Comparison of ENCODE assay signal across 8 cellular contexts in the genomic region with DNA sequence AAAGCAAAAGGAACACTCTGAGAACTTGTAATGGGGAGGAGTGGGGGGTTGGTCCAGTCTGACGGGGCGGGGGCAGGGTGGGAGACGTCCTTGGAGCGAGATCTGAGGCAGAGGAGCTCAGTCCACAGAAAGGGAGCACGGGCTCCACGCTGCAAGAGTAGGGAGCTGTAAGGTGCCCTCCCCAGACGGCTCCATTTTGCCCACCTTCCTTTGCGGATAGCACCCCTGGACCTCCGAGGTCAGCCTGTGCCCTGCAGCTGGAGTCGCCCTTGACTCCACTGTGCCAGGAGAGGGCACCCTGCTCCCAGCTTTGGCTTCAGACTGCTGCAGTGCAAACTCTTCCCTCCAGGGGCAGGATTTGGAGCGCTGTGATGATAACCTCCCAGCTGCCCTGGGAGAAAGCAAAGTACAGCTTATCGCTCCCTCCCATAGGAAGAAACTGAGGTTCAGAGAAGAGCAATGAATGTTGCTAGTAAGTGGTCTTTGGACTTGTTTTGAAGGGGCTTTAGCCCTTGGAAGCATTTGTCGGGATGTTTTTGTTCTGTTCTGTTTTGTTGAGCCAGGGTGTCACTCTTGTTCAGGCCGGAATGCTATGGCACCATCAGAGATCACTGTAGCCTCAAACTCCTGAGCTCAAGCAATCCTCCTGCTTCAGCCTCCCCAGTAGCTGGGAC. TPM values are rescaled to one million over a fixed set of nuclear protein-coding genes. Genes with fewer than 3 reads are reported as not detected.
A peak's percentile ranks its signal among the peaks of the same experiment; 100 is the strongest.
DNase-seq lines count a peak whose midpoint lies in the region; ATAC-seq and TF ChIP-seq lines count a peak whose summit lies in the region.

No MANE protein-coding gene starts in this region.

- 9% methylated on average over 14 of the region's 14 CpGs for WGBS in liver

- no peak overlapping the region for H3K9ac ChIP-seq in liver (ENCODE audit: low read depth in 1 of 2, low read length in 2 of 2)

- peak; percentile 91 for ATAC-seq in GM19025 (IDR thresholded peaks at IDR 0.05; ENCODE audit: low read depth, unreplicated experiment)
- peak; percentile 75 for ATAC-seq in HG03520 (IDR thresholded peaks at IDR 0.05; ENCODE audit: unreplicated experiment)

- H3K4me3 ChIP-seq in liver (ENCODE audit: low read depth in 1 of 3, low read length in 3 of 3) = peak overlapping the region in 2 of 3 donors; percentile 41 to 58

- no peaks in the 10 kb centered on the region for H3K27me3 ChIP-seq in liver (ENCODE audit: control insufficient read depth in 4 of 4, insufficient read depth in 4 of 4, low read length in 3 of 4)

- TF ChIP-seq CTCF in liver (IDR thresholded peaks at IDR 0.05; ENCODE audit: low read depth, low read length, missing input control) = peak; percentile 100

- TF ChIP-seq RAD21 in liver (IDR thresholded peaks at IDR 0.05) = peak; percentile 100

- peaks cover 0 to 31% (median 24%) of the 10 kb centered on the region in 4 donors for H3K4me1 ChIP-seq in liver (ENCODE audit: control insufficient read depth in 4 of 4, insufficient read depth in 4 of 4, low read length in 3 of 4)

- H3K27ac ChIP-seq in liver (ENCODE audit: low read depth in 1 of 2, low read length in 2 of 2) = no peak overlapping the region

- no peaks in the 10 kb centered on the region for H3K36me3 ChIP-seq in liver (ENCODE audit: control insufficient read depth in 4 of 4, insufficient read depth in 3 of 4, low read depth in 1 of 4, low read length in 3 of 4)

- DNase-seq in AG08396 (ENCODE audit: low spot score) = peak; percentile 86
- peak; percentile 91 for DNase-seq in NCI-H69 (lab: John Stamatoyannopoulos, UW)
- DNase-seq in activated CD4-positive, alpha-beta T cell treated with anti-CD3 and anti-CD28 coated beads, Interleukin-2, amount 50 U/mL, for 1 hour = peak; percentile 85
- DNase-seq in dermis blood vessel endothelial cell = peak; percentile 93
- DNase-seq in stimulated activated CD4-positive, alpha-beta T cell treated with anti-CD3 and anti-CD28 coated beads, Interleukin-4, amount 100 ng/mL, for 48 hours (ENCODE audit: low read depth in 2 of 2) = peak; percentile 80 to 81

- H3K9me3 ChIP-seq in liver (ENCODE audit: control insufficient read depth in 4 of 4, low read length in 3 of 4) = no peaks in the 10 kb centered on the region

TF ChIP-seq in liver, 16 proteins besides CTCF, POLR2A, EP300 and RAD21:
- TF ChIP-seq JUND (IDR thresholded peaks at IDR 0.05) (no peak), FOXA2 (IDR thresholded peaks at IDR 0.05) (no peak), RXRA (IDR thresholded peaks at IDR 0.05) (peak; percentile 52 to 74), EGR1 (IDR thresholded peaks at IDR 0.05; ENCODE audit: low read depth in 2 of 2) (no peak), YY1 (IDR thresholded peaks at IDR 0.05) (peak; percentile 28), GABPA (IDR thresholded peaks at IDR 0.05 in 1 of 2, conservative IDR thresholded peaks at IDR 0.05 in 1 of 2) (no peak), HNF4G (IDR thresholded peaks at IDR 0.05) (peak; percentile 51), TAF1 (conservative IDR thresholded peaks at IDR 0.05) (no peak), FOXA1 (IDR thresholded peaks at IDR 0.05) (peak; percentile 15), HNF4A (conservative IDR thresholded peaks at IDR 0.05) (peak; percentile 63 to 70), SP1 (IDR thresholded peaks at IDR 0.05) (peak; percentile 31), NR2F2 (IDR thresholded peaks at IDR 0.05) (peak; percentile 77)
- TF ChIP-seq, protein P1, sequence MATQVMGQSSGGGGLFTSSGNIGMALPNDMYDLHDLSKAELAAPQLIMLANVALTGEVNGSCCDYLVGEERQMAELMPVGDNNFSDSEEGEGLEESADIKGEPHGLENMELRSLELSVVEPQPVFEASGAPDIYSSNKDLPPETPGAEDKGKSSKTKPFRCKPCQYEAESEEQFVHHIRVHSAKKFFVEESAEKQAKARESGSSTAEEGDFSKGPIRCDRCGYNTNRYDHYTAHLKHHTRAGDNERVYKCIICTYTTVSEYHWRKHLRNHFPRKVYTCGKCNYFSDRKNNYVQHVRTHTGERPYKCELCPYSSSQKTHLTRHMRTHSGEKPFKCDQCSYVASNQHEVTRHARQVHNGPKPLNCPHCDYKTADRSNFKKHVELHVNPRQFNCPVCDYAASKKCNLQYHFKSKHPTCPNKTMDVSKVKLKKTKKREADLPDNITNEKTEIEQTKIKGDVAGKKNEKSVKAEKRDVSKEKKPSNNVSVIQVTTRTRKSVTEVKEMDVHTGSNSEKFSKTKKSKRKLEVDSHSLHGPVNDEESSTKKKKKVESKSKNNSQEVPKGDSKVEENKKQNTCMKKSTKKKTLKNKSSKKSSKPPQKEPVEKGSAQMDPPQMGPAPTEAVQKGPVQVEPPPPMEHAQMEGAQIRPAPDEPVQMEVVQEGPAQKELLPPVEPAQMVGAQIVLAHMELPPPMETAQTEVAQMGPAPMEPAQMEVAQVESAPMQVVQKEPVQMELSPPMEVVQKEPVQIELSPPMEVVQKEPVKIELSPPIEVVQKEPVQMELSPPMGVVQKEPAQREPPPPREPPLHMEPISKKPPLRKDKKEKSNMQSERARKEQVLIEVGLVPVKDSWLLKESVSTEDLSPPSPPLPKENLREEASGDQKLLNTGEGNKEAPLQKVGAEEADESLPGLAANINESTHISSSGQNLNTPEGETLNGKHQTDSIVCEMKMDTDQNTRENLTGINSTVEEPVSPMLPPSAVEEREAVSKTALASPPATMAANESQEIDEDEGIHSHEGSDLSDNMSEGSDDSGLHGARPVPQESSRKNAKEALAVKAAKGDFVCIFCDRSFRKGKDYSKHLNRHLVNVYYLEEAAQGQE (IDR thresholded peaks at IDR 0.05) = no peak
- TF ChIP-seq, protein P2, sequence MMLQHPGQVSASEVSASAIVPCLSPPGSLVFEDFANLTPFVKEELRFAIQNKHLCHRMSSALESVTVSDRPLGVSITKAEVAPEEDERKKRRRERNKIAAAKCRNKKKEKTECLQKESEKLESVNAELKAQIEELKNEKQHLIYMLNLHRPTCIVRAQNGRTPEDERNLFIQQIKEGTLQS (IDR thresholded peaks at IDR 0.05) = no peak
- TF ChIP-seq, protein P3, sequence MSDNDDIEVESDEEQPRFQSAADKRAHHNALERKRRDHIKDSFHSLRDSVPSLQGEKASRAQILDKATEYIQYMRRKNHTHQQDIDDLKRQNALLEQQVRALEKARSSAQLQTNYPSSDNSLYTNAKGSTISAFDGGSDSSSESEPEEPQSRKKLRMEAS (IDR thresholded peaks at IDR 0.05) = no peak
- TF ChIP-seq, protein P4, sequence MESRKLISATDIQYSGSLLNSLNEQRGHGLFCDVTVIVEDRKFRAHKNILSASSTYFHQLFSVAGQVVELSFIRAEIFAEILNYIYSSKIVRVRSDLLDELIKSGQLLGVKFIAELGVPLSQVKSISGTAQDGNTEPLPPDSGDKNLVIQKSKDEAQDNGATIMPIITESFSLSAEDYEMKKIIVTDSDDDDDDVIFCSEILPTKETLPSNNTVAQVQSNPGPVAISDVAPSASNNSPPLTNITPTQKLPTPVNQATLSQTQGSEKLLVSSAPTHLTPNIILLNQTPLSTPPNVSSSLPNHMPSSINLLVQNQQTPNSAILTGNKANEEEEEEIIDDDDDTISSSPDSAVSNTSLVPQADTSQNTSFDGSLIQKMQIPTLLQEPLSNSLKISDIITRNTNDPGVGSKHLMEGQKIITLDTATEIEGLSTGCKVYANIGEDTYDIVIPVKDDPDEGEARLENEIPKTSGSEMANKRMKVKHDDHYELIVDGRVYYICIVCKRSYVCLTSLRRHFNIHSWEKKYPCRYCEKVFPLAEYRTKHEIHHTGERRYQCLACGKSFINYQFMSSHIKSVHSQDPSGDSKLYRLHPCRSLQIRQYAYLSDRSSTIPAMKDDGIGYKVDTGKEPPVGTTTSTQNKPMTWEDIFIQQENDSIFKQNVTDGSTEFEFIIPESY (IDR thresholded peaks at IDR 0.05) = no peak

RNA-seq across cellular contexts. Expression of a gene that starts 9.5 kb away (rescaled TPM):
- total RNA-seq in dermis blood vessel endothelial cell (95.6 and 136 TPM in 2 replicates), liver (100 to 1,000 TPM; 105 to 122 TPM)
- polyA plus RNA-seq in liver = 100 to 1,000 TPM in 1 of 2 donors, 10 to 100 TPM in 1; 56.0 to 138 TPM

RNA-seq across cellular contexts. Expression of a gene that starts 50.4 kb away (rescaled TPM):
- total RNA-seq in dermis blood vessel endothelial cell (70.3 and 81.1 TPM in 2 replicates), liver (10 to 100 TPM; 32.1 to 85.3 TPM)
- 10 to 100 TPM; 14.3 to 19.6 TPM for polyA plus RNA-seq in liver
